Comparison of ENCODE assay signal across 11 cellular contexts in the genomic region with DNA sequence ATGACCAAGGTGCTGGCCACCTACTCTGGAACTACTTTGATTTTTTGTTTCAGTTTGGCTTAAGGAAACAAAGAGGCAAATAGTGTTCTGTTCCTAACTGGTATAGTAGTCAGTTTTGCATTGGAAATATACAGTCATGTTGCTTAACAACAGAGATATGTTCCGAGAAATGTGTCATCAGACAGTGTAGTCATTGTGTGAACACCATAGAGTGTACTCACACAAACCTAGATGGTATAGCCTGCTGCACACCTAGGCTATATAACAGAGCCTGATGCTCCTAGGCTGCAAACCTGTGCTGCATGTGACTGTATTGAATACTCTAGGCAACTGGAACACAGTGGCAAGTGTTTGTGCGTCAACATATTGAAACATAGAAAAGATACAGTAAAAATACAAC.
A peak's percentile ranks its signal among the peaks of the same experiment; 100 is the strongest.
DNase-seq lines count a peak whose midpoint lies in the region; ATAC-seq and TF ChIP-seq lines count a peak whose summit lies in the region.
"Had no signal": no experiment of that assay in that cellular context is flagged by ENCODE, and none has a peak within 500 bp of the region (broad histone marks: within the 10 kb centered on the region; RNA-seq: fewer than 3 reads in every experiment).

No MANE protein-coding gene starts in this region.

- DNase-seq in activated CD4-positive, alpha-beta T cell treated with anti-CD3 and anti-CD28 coated beads, Interleukin-2, amount 10 ng/mL, durations not matched to agents 24 days and 14 days, result no peak
- no peak for DNase-seq in activated CD4-positive, alpha-beta T cell treated with anti-CD3 and anti-CD28 coated beads for 1 hour
- DNase-seq in activated T-helper 1 cell treated with anti-CD3 and anti-CD28 coated beads, Interleukin-12 subunit alpha, Interleukin-12 subunit beta, Interleukin-2, Interleukin-4 antibody, amounts not matched to agents 30 ng/mL and 10 ng/mL and 1 ng/mL, durations not matched to agents 14 hours and 24 hours and 36 hours (ENCODE audit: low spot score), result peak; percentile 11
- DNase-seq in natural killer cell treated with Interleukin-12 subunit alpha and Interleukin-12 subunit beta and Interleukin-15 and Interleukin-18, amount 100 ng/mL, for 72 hours (ENCODE audit: low spot score), result no peak
- no peak for DNase-seq in EL
- no peak for DNase-seq in mesothelial cell of epicardium (ENCODE audit: low spot score in 2 of 2, unreplicated experiment in 2 of 2)
- DNase-seq in NCI-H2107 treated with DMSO at 0.1 percent for 48 hours (lab: John Stamatoyannopoulos, UW; ENCODE audit: unreplicated experiment), result no peak
- DNase-seq: adrenal gland, NCI-H748 treated with DMSO at 0.1 percent for 48 hours had no signal

- peak; percentile 61 for ATAC-seq in HG03045 (IDR thresholded peaks at IDR 0.05; ENCODE audit: unreplicated experiment)
- ATAC-seq in natural killer cell treated with Interleukin-12 subunit alpha and Interleukin-12 subunit beta and Interleukin-15 and Interleukin-18, amount 100 ng/mL, for 72 hours, result peak; percentile 75 to 88
- ATAC-seq: sciatic nerve had no signal

- TF ChIP-seq CTCF in mesothelial cell of epicardium (IDR thresholded peaks at IDR 0.05; ENCODE audit: unreplicated experiment), result no peak

- H3K9me3 Mint-ChIP-seq in activated CD4-positive, alpha-beta T cell treated with anti-CD3 and anti-CD28 coated beads, Interleukin-2, amount 10 ng/mL, durations not matched to agents 24 days and 14 days, result no peaks in the 10 kb centered on the region
- no peaks in the 10 kb centered on the region for H3K9me3 Mint-ChIP-seq in activated T-helper 1 cell treated with anti-CD3 and anti-CD28 coated beads, Interleukin-12 subunit alpha, Interleukin-12 subunit beta, Interleukin-2, Interleukin-4 antibody, amounts not matched to agents 30 ng/mL and 10 ng/mL and 1 ng/mL, durations not matched to agents 14 hours and 24 hours and 36 hours
- no peaks in the 10 kb centered on the region for H3K9me3 Mint-ChIP-seq in natural killer cell treated with Interleukin-12 subunit alpha and Interleukin-12 subunit beta and Interleukin-15 and Interleukin-18, amount 100 ng/mL, for 72 hours
- no peaks in the 10 kb centered on the region for H3K9me3 Mint-ChIP-seq in mesothelial cell of epicardium

- no peaks in the 10 kb centered on the region for H3K27me3 Mint-ChIP-seq in activated CD4-positive, alpha-beta T cell treated with anti-CD3 and anti-CD28 coated beads, Interleukin-2, amount 10 ng/mL, durations not matched to agents 24 days and 14 days
- H3K27me3 Mint-ChIP-seq in activated T-helper 1 cell treated with anti-CD3 and anti-CD28 coated beads, Interleukin-12 subunit alpha, Interleukin-12 subunit beta, Interleukin-2, Interleukin-4 antibody, amounts not matched to agents 30 ng/mL and 10 ng/mL and 1 ng/mL, durations not matched to agents 14 hours and 24 hours and 36 hours (ENCODE audit: insufficient read depth), result no peaks in the 10 kb centered on the region
- H3K27me3 Mint-ChIP-seq in natural killer cell treated with Interleukin-12 subunit alpha and Interleukin-12 subunit beta and Interleukin-15 and Interleukin-18, amount 100 ng/mL, for 72 hours, result no peaks in the 10 kb centered on the region
- no peaks in the 10 kb centered on the region for H3K27me3 Mint-ChIP-seq in mesothelial cell of epicardium (ENCODE audit: low read depth)

- intact Hi-C loops in activated CD4-positive, alpha-beta T cell treated with anti-CD3 and anti-CD28 coated beads, Interleukin-2, amount 10 ng/mL, durations not matched to agents 24 days and 14 days (cut with micrococcal nuclease), result loop anchor here (1.0 to 10.0 kb wide), 7 partner anchors 77 to 603 kb away; no protein-coding TSS in a partner anchor
- intact Hi-C loops in activated T-helper 1 cell treated with anti-CD3 and anti-CD28 coated beads, Interleukin-12 subunit alpha, Interleukin-12 subunit beta, Interleukin-2, Interleukin-4 antibody, amounts not matched to agents 30 ng/mL and 10 ng/mL and 1 ng/mL, durations not matched to agents 14 hours and 24 hours and 36 hours (cut with micrococcal nuclease), result loop anchor here (1.0 to 5.0 kb wide), 9 partner anchors 75 to 1790 kb away; no protein-coding TSS in a partner anchor

- peak overlapping the region; percentile 92 for H3K27ac Mint-ChIP-seq in activated CD4-positive, alpha-beta T cell treated with anti-CD3 and anti-CD28 coated beads, Interleukin-2, amount 10 ng/mL, durations not matched to agents 24 days and 14 days
- H3K27ac Mint-ChIP-seq in activated T-helper 1 cell treated with anti-CD3 and anti-CD28 coated beads, Interleukin-12 subunit alpha, Interleukin-12 subunit beta, Interleukin-2, Interleukin-4 antibody, amounts not matched to agents 30 ng/mL and 10 ng/mL and 1 ng/mL, durations not matched to agents 14 hours and 24 hours and 36 hours, result peak overlapping the region; percentile 90
- H3K27ac Mint-ChIP-seq in natural killer cell treated with Interleukin-12 subunit alpha and Interleukin-12 subunit beta and Interleukin-15 and Interleukin-18, amount 100 ng/mL, for 72 hours, result peak overlapping the region; percentile 14 to 16
- no peak overlapping the region for H3K27ac Mint-ChIP-seq in mesothelial cell of epicardium

- H3K36me3 Mint-ChIP-seq in activated CD4-positive, alpha-beta T cell treated with anti-CD3 and anti-CD28 coated beads, Interleukin-2, amount 10 ng/mL, durations not matched to agents 24 days and 14 days (ENCODE audit: low read depth), result peaks cover 4% of the 10 kb centered on the region
- H3K36me3 Mint-ChIP-seq in activated T-helper 1 cell treated with anti-CD3 and anti-CD28 coated beads, Interleukin-12 subunit alpha, Interleukin-12 subunit beta, Interleukin-2, Interleukin-4 antibody, amounts not matched to agents 30 ng/mL and 10 ng/mL and 1 ng/mL, durations not matched to agents 14 hours and 24 hours and 36 hours (ENCODE audit: low read depth), result peaks cover 4% of the 10 kb centered on the region
- H3K36me3 Mint-ChIP-seq in natural killer cell treated with Interleukin-12 subunit alpha and Interleukin-12 subunit beta and Interleukin-15 and Interleukin-18, amount 100 ng/mL, for 72 hours, result no peaks in the 10 kb centered on the region
- H3K36me3 Mint-ChIP-seq in mesothelial cell of epicardium, result no peaks in the 10 kb centered on the region

- H3K4me3 Mint-ChIP-seq in activated CD4-positive, alpha-beta T cell treated with anti-CD3 and anti-CD28 coated beads, Interleukin-2, amount 10 ng/mL, durations not matched to agents 24 days and 14 days, result no peak overlapping the region
- no peak overlapping the region for H3K4me3 Mint-ChIP-seq in activated T-helper 1 cell treated with anti-CD3 and anti-CD28 coated beads, Interleukin-12 subunit alpha, Interleukin-12 subunit beta, Interleukin-2, Interleukin-4 antibody, amounts not matched to agents 30 ng/mL and 10 ng/mL and 1 ng/mL, durations not matched to agents 14 hours and 24 hours and 36 hours
- peak overlapping the region; percentile 2 for H3K4me3 Mint-ChIP-seq in natural killer cell treated with Interleukin-12 subunit alpha and Interleukin-12 subunit beta and Interleukin-15 and Interleukin-18, amount 100 ng/mL, for 72 hours
- no peak overlapping the region for H3K4me3 Mint-ChIP-seq in mesothelial cell of epicardium

- peaks cover 48% of the 10 kb centered on the region for H3K4me1 Mint-ChIP-seq in activated CD4-positive, alpha-beta T cell treated with anti-CD3 and anti-CD28 coated beads, Interleukin-2, amount 10 ng/mL, durations not matched to agents 24 days and 14 days
- peaks cover 56% of the 10 kb centered on the region for H3K4me1 Mint-ChIP-seq in activated T-helper 1 cell treated with anti-CD3 and anti-CD28 coated beads, Interleukin-12 subunit alpha, Interleukin-12 subunit beta, Interleukin-2, Interleukin-4 antibody, amounts not matched to agents 30 ng/mL and 10 ng/mL and 1 ng/mL, durations not matched to agents 14 hours and 24 hours and 36 hours (ENCODE audit: low read depth)
- H3K4me1 Mint-ChIP-seq in natural killer cell treated with Interleukin-12 subunit alpha and Interleukin-12 subunit beta and Interleukin-15 and Interleukin-18, amount 100 ng/mL, for 72 hours (ENCODE audit: low read depth in 2 of 2), result peaks cover 65 to 66% of the 10 kb centered on the region in 2 donors
- H3K4me1 Mint-ChIP-seq in mesothelial cell of epicardium, result peaks cover 10% of the 10 kb centered on the region
